In genomic region chr9:105083246-105083645, GRCh38 we compare ENCODE assay signal across 26 cellular contexts.
"Had no signal": no experiment of that assay in that cellular context is flagged by ENCODE, and none has a peak within 500 bp of the region (broad histone marks: within the 10 kb centered on the region; RNA-seq: fewer than 3 reads in every experiment).

No MANE protein-coding gene starts in this region.

- FAIRE-seq: astrocyte had no signal

- DNase-seq: activated CD4-positive, alpha-beta memory T cell treated with anti-CD3 and anti-CD28 coated beads for 36 hours; activated CD4-positive, alpha-beta T cell treated with anti-CD3 and anti-CD28 coated beads, Interleukin-2, amount 10 ng/mL, durations not matched to agents 7 days and 5 days; activated CD4-positive, CD25-positive, alpha-beta regulatory T cell; activated CD8-positive, alpha-beta memory T cell treated with anti-CD3 and anti-CD28 coated beads for 24 hours; activated effector memory CD4-positive, alpha-beta T cell treated with anti-CD3 and anti-CD28 coated beads, Interleukin-2, amount 50 U/mL, for 16 hours; activated naive CD4-positive, alpha-beta T cell treated with Interleukin-2 at 50 U/mL for 16 hours; activated naive CD8-positive, alpha-beta T cell treated with anti-CD3 and anti-CD28 coated beads, Interleukin-2, amount 50 U/mL, for 24 hours; activated T-cell treated with anti-CD3 and anti-CD28 coated beads, Interleukin-2, amount 50 U/mL, for 4 hours; amygdala; NCI-H1092; NCI-H1417; NCI-H1930; NCI-H2171; NCI-H2227 treated with DMSO at 0.1 percent for 48 hours; NCI-H526; NCI-H774; Peyer's patch; SHP77; T-helper 9 cell had no signal

- ATAC-seq: activated naive CD4-positive, alpha-beta T cell treated with anti-CD3 and anti-CD28 coated beads, Interleukin-2, amount 50 U/mL, for 72 hours; activated naive CD8-positive, alpha-beta T cell treated with anti-CD3 and anti-CD28 coated beads, Interleukin-2, amount 50 U/mL, for 24 hours; activated T-cell treated with anti-CD3 and anti-CD28 coated beads, Interleukin-2, amount 50 U/mL, for 4 hours had no signal

- H3K27ac Mint-ChIP-seq: activated CD4-positive, alpha-beta memory T cell treated with anti-CD3 and anti-CD28 coated beads for 36 hours; activated CD4-positive, alpha-beta T cell treated with anti-CD3 and anti-CD28 coated beads, Interleukin-2, amount 10 ng/mL, durations not matched to agents 7 days and 5 days; activated naive CD4-positive, alpha-beta T cell treated with anti-CD3 and anti-CD28 coated beads, Interleukin-2, amount 50 U/mL, for 72 hours; activated naive CD8-positive, alpha-beta T cell treated with anti-CD3 and anti-CD28 coated beads, Interleukin-2, amount 50 U/mL, for 24 hours; brain; T-helper 1 cell treated with Interleukin-12 subunit alpha and Interleukin-12 subunit beta and Interleukin-4 antibody, amounts not matched to agents 30 μg/mL and 1 μg/mL, for 36 hours had no signal

- H3K4me1 ChIP-seq: Peyer's patch, SJSA1 had no signal

- H3K27ac ChIP-seq: Peyer's patch, SJSA1, VCaP had no signal

- H3K9me3 ChIP-seq: Peyer's patch, SJSA1 had no signal

- H3K27me3 Mint-ChIP-seq: activated CD4-positive, alpha-beta memory T cell treated with anti-CD3 and anti-CD28 coated beads for 36 hours; activated CD4-positive, alpha-beta T cell treated with anti-CD3 and anti-CD28 coated beads, Interleukin-2, amount 10 ng/mL, durations not matched to agents 7 days and 5 days; activated naive CD8-positive, alpha-beta T cell treated with anti-CD3 and anti-CD28 coated beads, Interleukin-2, amount 50 U/mL, for 24 hours; central memory CD8-positive, alpha-beta T cell had no signal

- H3K36me3 ChIP-seq: Peyer's patch, SJSA1 had no signal

- H3K27me3 ChIP-seq: Peyer's patch, SJSA1 had no signal

- H3K4me3 ChIP-seq: Peyer's patch, SJSA1 had no signal

- H3K36me3 Mint-ChIP-seq: activated CD4-positive, alpha-beta memory T cell treated with anti-CD3 and anti-CD28 coated beads for 36 hours; activated naive CD4-positive, alpha-beta T cell treated with anti-CD3 and anti-CD28 coated beads, Interleukin-2, amount 50 U/mL, for 72 hours; brain had no signal

- H3K4me3 Mint-ChIP-seq: activated CD4-positive, alpha-beta memory T cell treated with anti-CD3 and anti-CD28 coated beads for 36 hours; activated CD4-positive, alpha-beta T cell treated with anti-CD3 and anti-CD28 coated beads, Interleukin-2, amount 10 ng/mL, durations not matched to agents 7 days and 5 days; activated naive CD8-positive, alpha-beta T cell treated with anti-CD3 and anti-CD28 coated beads, Interleukin-2, amount 50 U/mL, for 24 hours; activated T-cell treated with anti-CD3 and anti-CD28 coated beads, Interleukin-2, amount 50 U/mL, for 4 hours; brain; central memory CD8-positive, alpha-beta T cell; T-helper 1 cell treated with Interleukin-12 subunit alpha and Interleukin-12 subunit beta and Interleukin-4 antibody, amounts not matched to agents 30 μg/mL and 1 μg/mL, for 36 hours had no signal

- H3K4me1 Mint-ChIP-seq: activated CD4-positive, alpha-beta T cell treated with anti-CD3 and anti-CD28 coated beads, Interleukin-2, amount 10 ng/mL, durations not matched to agents 7 days and 5 days; activated naive CD8-positive, alpha-beta T cell treated with anti-CD3 and anti-CD28 coated beads, Interleukin-2, amount 50 U/mL, for 24 hours; brain; central memory CD8-positive, alpha-beta T cell had no signal
